ENCODE assay signal across 15 cellular contexts in genomic region chr12:131007794-131008460, GRCh38. TPM values are rescaled to one million over a fixed set of nuclear protein-coding genes. Genes with fewer than 3 reads are reported as not detected.
A peak's percentile ranks its signal among the peaks of the same experiment; 100 is the strongest.
DNase-seq lines count a peak whose midpoint lies in the region; ATAC-seq and TF ChIP-seq lines count a peak whose summit lies in the region.
"Had no signal": no experiment of that assay in that cellular context is flagged by ENCODE, and none has a peak within 500 bp of the region (broad histone marks: within the 10 kb centered on the region; RNA-seq: fewer than 3 reads in every experiment).

No MANE protein-coding gene starts in this region.

- H3K27ac ChIP-seq in rectal smooth muscle tissue (ENCODE audit: low read depth, low read length) (peak overlapping the region; percentile 90), endodermal cell (ENCODE audit: low read depth, low read length) (no peak overlapping the region)

- WGBS in endodermal cell (ENCODE audit: insufficient coverage in 1 of 2, insufficient read length in 1 of 2), 2 experiments: 95 to 98% methylated on average over 7 to 10 of the region's 10 CpGs

- H3K9me3 ChIP-seq in endodermal cell (ENCODE audit: control insufficient read depth, low read length): no peaks in the 10 kb centered on the region
- no peaks in the 10 kb centered on the region for H3K9me3 ChIP-seq in Caco-2

- TF ChIP-seq CTCF in natural killer cell (IDR thresholded peaks at IDR 0.05) (no peak), endodermal cell (conservative IDR thresholded peaks at IDR 0.05) (no peak), Caco-2 (IDR thresholded peaks at IDR 0.05; ENCODE audit: insufficient read depth in 1 of 2, low read depth in 1 of 2, low read length in 1 of 2, severe bottlenecking in 1 of 2, unreplicated experiment in 1 of 2) (no peak)

- H3K4me3 Mint-ChIP-seq in natural killer cell treated with Interleukin-12 subunit alpha and Interleukin-12 subunit beta and Interleukin-15 and Interleukin-18, amount 100 ng/mL, for 72 hours: no peak overlapping the region
- H3K4me3 Mint-ChIP-seq in natural killer cell (no peak overlapping the region), endodermal cell (no peak overlapping the region), Caco-2 (ENCODE audit: unreplicated experiment) (no peak overlapping the region)
- no peak overlapping the region for H3K4me3 Mint-ChIP-seq in activated CD4-positive, alpha-beta memory T cell treated with anti-CD3 and anti-CD28 coated beads for 36 hours
- H3K4me3 Mint-ChIP-seq: HFFc6 had no signal

- peak; percentile 29 for DNase-seq in natural killer cell treated with Interleukin-12 subunit alpha and Interleukin-12 subunit beta and Interleukin-15 and Interleukin-18, amount 100 ng/mL, for 72 hours (ENCODE audit: low spot score)
- DNase-seq in natural killer cell: no peak
- no peak for DNase-seq in left lobe of liver (ENCODE audit: low spot score)
- no peak for DNase-seq in endodermal cell
- no peak for DNase-seq in activated CD4-positive, alpha-beta memory T cell treated with anti-CD3 and anti-CD28 coated beads for 36 hours
- no peak for DNase-seq in Caco-2
- DNase-seq: COR-L47, DMS153, HFFc6, NCI-H1048, NCI-H1436 treated with DMSO at 0.1 percent for 48 hours, NCI-H2081 treated with DMSO at 0.1 percent for 48 hours, NCI-H510A treated with DMSO at 0.1 percent for 48 hours, NCI-H82 had no signal

- CTCF ChIA-PET in activated CD4-positive, alpha-beta memory T cell treated with anti-CD3 and anti-CD28 coated beads for 36 hours (lab: Charles Lee): interaction anchor here (1.0 kb wide), 1 partner anchor 55 kb away, joined by 3 read pairs; no protein-coding TSS in a partner anchor
- CTCF ChIA-PET in Caco-2 (lab: Charles Lee): no interaction called here

- intact Hi-C loops in natural killer cell (cut with micrococcal nuclease) (no loop called here), Caco-2 (cut with micrococcal nuclease; ENCODE audit: unreplicated experiment) (no loop called here)
- intact Hi-C loops in activated CD4-positive, alpha-beta memory T cell treated with anti-CD3 and anti-CD28 coated beads for 36 hours (cut with micrococcal nuclease): no loop called here

- H3K9me3 Mint-ChIP-seq in natural killer cell treated with Interleukin-12 subunit alpha and Interleukin-12 subunit beta and Interleukin-15 and Interleukin-18, amount 100 ng/mL, for 72 hours: no peaks in the 10 kb centered on the region
- no peaks in the 10 kb centered on the region for H3K9me3 Mint-ChIP-seq in natural killer cell
- H3K9me3 Mint-ChIP-seq in endodermal cell: no peaks in the 10 kb centered on the region
- no peaks in the 10 kb centered on the region for H3K9me3 Mint-ChIP-seq in activated CD4-positive, alpha-beta memory T cell treated with anti-CD3 and anti-CD28 coated beads for 36 hours
- no peaks in the 10 kb centered on the region for H3K9me3 Mint-ChIP-seq in Caco-2 (ENCODE audit: unreplicated experiment)

- POLR2A ChIA-PET in activated CD4-positive, alpha-beta memory T cell treated with anti-CD3 and anti-CD28 coated beads for 36 hours (lab: Charles Lee): no interaction called here
- POLR2A ChIA-PET in Caco-2 (lab: Charles Lee): no interaction called here

- no peak for ATAC-seq in natural killer cell treated with Interleukin-12 subunit alpha and Interleukin-12 subunit beta and Interleukin-15 and Interleukin-18, amount 100 ng/mL, for 72 hours
- ATAC-seq in natural killer cell (no peak), left lobe of liver (peak; percentile 42)

- H3K9ac ChIP-seq in rectal smooth muscle tissue (ENCODE audit: low read length) (no peak overlapping the region), endodermal cell (ENCODE audit: extremely low read depth, low read length, poor library complexity, severe bottlenecking) (no peak overlapping the region)

- no peaks in the 10 kb centered on the region for H3K27me3 Mint-ChIP-seq in natural killer cell treated with Interleukin-12 subunit alpha and Interleukin-12 subunit beta and Interleukin-15 and Interleukin-18, amount 100 ng/mL, for 72 hours
- H3K27me3 Mint-ChIP-seq in natural killer cell (ENCODE audit: low read depth in 2 of 2): no peaks in the 10 kb centered on the region
- H3K27me3 Mint-ChIP-seq in endodermal cell (ENCODE audit: insufficient read depth): no peaks in the 10 kb centered on the region
- peaks cover 7% of the 10 kb centered on the region for H3K27me3 Mint-ChIP-seq in activated CD4-positive, alpha-beta memory T cell treated with anti-CD3 and anti-CD28 coated beads for 36 hours
- H3K27me3 Mint-ChIP-seq in Caco-2 (ENCODE audit: insufficient read depth, unreplicated experiment): peaks cover 2% of the 10 kb centered on the region

- H3K27ac Mint-ChIP-seq in natural killer cell treated with Interleukin-12 subunit alpha and Interleukin-12 subunit beta and Interleukin-15 and Interleukin-18, amount 100 ng/mL, for 72 hours: no peak overlapping the region
- no peak overlapping the region for H3K27ac Mint-ChIP-seq in natural killer cell
- H3K27ac Mint-ChIP-seq in endodermal cell: no peak overlapping the region
- no peak overlapping the region for H3K27ac Mint-ChIP-seq in activated CD4-positive, alpha-beta memory T cell treated with anti-CD3 and anti-CD28 coated beads for 36 hours
- no peak overlapping the region for H3K27ac Mint-ChIP-seq in Caco-2 (ENCODE audit: unreplicated experiment)
- H3K27ac Mint-ChIP-seq: HFFc6 had no signal

- H3K36me3 ChIP-seq in rectal smooth muscle tissue (ENCODE audit: control insufficient read depth, insufficient read depth, low read length): no peaks in the 10 kb centered on the region
- no peaks in the 10 kb centered on the region for H3K36me3 ChIP-seq in endodermal cell (ENCODE audit: control insufficient read depth, insufficient read depth, low read length)
- H3K36me3 ChIP-seq in Caco-2 (ENCODE audit: control insufficient read depth, insufficient read depth, low read length): no peaks in the 10 kb centered on the region

- no peaks in the 10 kb centered on the region for H3K4me1 Mint-ChIP-seq in natural killer cell treated with Interleukin-12 subunit alpha and Interleukin-12 subunit beta and Interleukin-15 and Interleukin-18, amount 100 ng/mL, for 72 hours (ENCODE audit: low read depth in 2 of 2)
- H3K4me1 Mint-ChIP-seq in natural killer cell (no peaks in the 10 kb centered on the region), endodermal cell (no peaks in the 10 kb centered on the region), Caco-2 (ENCODE audit: low read depth, unreplicated experiment) (no peaks in the 10 kb centered on the region)
- H3K4me1 Mint-ChIP-seq in activated CD4-positive, alpha-beta memory T cell treated with anti-CD3 and anti-CD28 coated beads for 36 hours (ENCODE audit: low read depth): no peaks in the 10 kb centered on the region

- H3K4me1 ChIP-seq in rectal smooth muscle tissue (ENCODE audit: control insufficient read depth, insufficient read depth, low read length): peaks cover 43% of the 10 kb centered on the region
- no peaks in the 10 kb centered on the region for H3K4me1 ChIP-seq in endodermal cell (ENCODE audit: control insufficient read depth, insufficient read depth, low read length)
- no peaks in the 10 kb centered on the region for H3K4me1 ChIP-seq in Caco-2

- H3K27me3 ChIP-seq in rectal smooth muscle tissue (ENCODE audit: control insufficient read depth, insufficient read depth, low read length): no peaks in the 10 kb centered on the region
- no peaks in the 10 kb centered on the region for H3K27me3 ChIP-seq in endodermal cell (ENCODE audit: control insufficient read depth, insufficient read depth, low read length, poor library complexity, severe bottlenecking)
- no peaks in the 10 kb centered on the region for H3K27me3 ChIP-seq in Caco-2 (replicated peaks; ENCODE audit: control insufficient read depth, insufficient read depth, low read length)

- peak overlapping the region; percentile 24 for H3K4me3 ChIP-seq in rectal smooth muscle tissue (ENCODE audit: low read length)
- H3K4me3 ChIP-seq in endodermal cell (ENCODE audit: low read length): no peak overlapping the region
- H3K4me3 ChIP-seq in Caco-2 (ENCODE audit: low read depth, low read length): no peak overlapping the region

- no peaks in the 10 kb centered on the region for H3K36me3 Mint-ChIP-seq in natural killer cell treated with Interleukin-12 subunit alpha and Interleukin-12 subunit beta and Interleukin-15 and Interleukin-18, amount 100 ng/mL, for 72 hours
- H3K36me3 Mint-ChIP-seq in natural killer cell (no peaks in the 10 kb centered on the region), endodermal cell (ENCODE audit: low read depth) (no peaks in the 10 kb centered on the region), Caco-2 (ENCODE audit: insufficient read depth, unreplicated experiment) (no peaks in the 10 kb centered on the region)
- no peaks in the 10 kb centered on the region for H3K36me3 Mint-ChIP-seq in activated CD4-positive, alpha-beta memory T cell treated with anti-CD3 and anti-CD28 coated beads for 36 hours

- no TSS peak for BruUV-seq in Caco-2 (replicated peaks; lab: Mats Ljungman, UMichigan)

RNA-seq across cellular contexts. Expression of gene ADGRD1, which starts 54.2 kb away (rescaled TPM):
- total RNA-seq in natural killer cell treated with Interleukin-12 subunit alpha and Interleukin-12 subunit beta and Interleukin-15 and Interleukin-18, amount 100 ng/mL, for 72 hours: not detected
- 1 to 10 TPM in 2 of 3 donors, under 1 TPM in 1; 0.50 to 3.9 (median 1.4) TPM for total RNA-seq in natural killer cell
- total RNA-seq in left lobe of liver: 11.6 TPM
- 1 to 10 TPM; 1.3 to 2.9 TPM for total RNA-seq in endodermal cell
- polyA plus RNA-seq in endodermal cell (2013, experiment 1 of 2): 2.3 TPM
- 1.7 TPM for polyA plus RNA-seq in endodermal cell (2013, experiment 2 of 2)
- total RNA-seq in activated CD4-positive, alpha-beta memory T cell treated with anti-CD3 and anti-CD28 coated beads for 36 hours: 1 to 10 TPM in 1 of 2 experiments, under 1 TPM in 1; 0.64 to 1.0 TPM
- 3.6 and 3.7 TPM in 2 replicates for total RNA-seq in Caco-2 (2022)
- total RNA-seq: HFFc6 had no signal
